Comparison of ENCODE assay signal across 2 cellular contexts in genomic region chr15:63517202-63517601, GRCh38.
TF ChIP-seq lines count a peak whose summit lies in the region.

No MANE protein-coding gene starts in this region.

TF ChIP-seq in A549, 52 proteins besides CTCF, POLR2A, EP300 and RAD21 (continued from another document):
- TF ChIP-seq, protein P1, sequence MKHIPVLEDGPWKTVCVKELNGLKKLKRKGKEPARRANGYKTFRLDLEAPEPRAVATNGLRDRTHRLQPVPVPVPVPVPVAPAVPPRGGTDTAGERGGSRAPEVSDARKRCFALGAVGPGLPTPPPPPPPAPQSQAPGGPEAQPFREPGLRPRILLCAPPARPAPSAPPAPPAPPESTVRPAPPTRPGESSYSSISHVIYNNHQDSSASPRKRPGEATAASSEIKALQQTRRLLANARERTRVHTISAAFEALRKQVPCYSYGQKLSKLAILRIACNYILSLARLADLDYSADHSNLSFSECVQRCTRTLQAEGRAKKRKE (CRISPR knock-in tag; IDR thresholded peaks at IDR 0.05; ENCODE audit: low read depth), result no peak
- TF ChIP-seq SREBF2 (IDR thresholded peaks at IDR 0.05) (no peak), SMC3 (IDR thresholded peaks at IDR 0.05) (no peak), POLR2AphosphoS2 (conservative IDR thresholded peaks at IDR 0.05; ENCODE audit: low read length) (no peak), CBX2 (IDR thresholded peaks at IDR 0.05; ENCODE audit: borderline replicate concordance, low read depth) (no peak)

TF ChIP-seq in H1, 55 proteins besides CTCF, POLR2A, EP300 and RAD21 (continued from another document):
- TF ChIP-seq MAFK (IDR thresholded peaks at IDR 0.05; ENCODE audit: low read depth, low read length) (no peak), ATF2 (IDR thresholded peaks at IDR 0.05; ENCODE audit: low read length) (no peak), NANOG (IDR thresholded peaks at IDR 0.05; ENCODE audit: insufficient read depth, low read depth, low read length, poor library complexity, severe bottlenecking) (no peak), KDM5A (IDR thresholded peaks at IDR 0.05; ENCODE audit: low read length) (no peak), HDAC6 (IDR thresholded peaks at IDR 0.05; ENCODE audit: low read depth, low read length) (no peak), POLR2AphosphoS5 (IDR thresholded peaks at IDR 0.05; ENCODE audit: low read depth, low read length) (no peak), CTBP2 (IDR thresholded peaks at IDR 0.05; ENCODE audit: borderline replicate concordance, insufficient read depth, insufficient read length, low read length) (no peak), MAX (IDR thresholded peaks at IDR 0.05) (no peak), CEBPB (IDR thresholded peaks at IDR 0.05; ENCODE audit: low read depth, low read length) (no peak)
